In the genomic region with DNA sequence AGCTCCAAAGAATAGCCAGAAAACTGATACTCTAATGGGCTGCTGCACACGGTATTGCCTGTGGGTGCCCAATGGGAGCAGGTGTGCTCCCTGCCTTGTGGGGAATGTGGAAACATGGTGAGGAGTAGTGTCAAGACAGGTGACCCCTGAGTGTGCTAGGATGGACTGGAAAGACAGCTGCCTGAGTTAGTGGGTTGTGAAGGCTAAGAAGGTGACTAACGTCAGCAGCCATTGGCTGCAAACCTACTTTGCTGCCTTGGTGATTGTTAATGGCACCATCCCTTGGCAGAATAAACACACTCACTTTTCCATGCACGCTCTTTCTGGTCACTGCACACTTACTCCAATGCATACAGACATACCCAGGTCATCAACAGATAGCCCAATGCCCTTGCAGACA, we compare ENCODE assay signal across 26 cellular contexts.
"Had no signal": no experiment of that assay in that cellular context is flagged by ENCODE, and none has a peak within 500 bp of the region (broad histone marks: within the 10 kb centered on the region; RNA-seq: fewer than 3 reads in every experiment).

No MANE protein-coding gene starts in this region.

- H3K4me3 ChIP-seq: ascending aorta, coronary artery, dorsolateral prefrontal cortex, pancreas, prostate gland, smooth muscle cell, tibial nerve had no signal

- H3K4me1 ChIP-seq: ascending aorta, foreskin keratinocyte, pancreas, prostate gland, tibial nerve had no signal

- DNase-seq: activated CD4-positive, alpha-beta T cell treated with anti-CD3 and anti-CD28 coated beads for 48 hours; activated CD4-positive, alpha-beta T cell treated with anti-CD3 and anti-CD28 coated beads, Interleukin-2, amount 50 U/mL, for 48 hours; activated CD8-positive, alpha-beta memory T cell treated with anti-CD3 and anti-CD28 coated beads, Interleukin-2, amount 50 U/mL, for 4 hours; activated effector memory CD4-positive, alpha-beta T cell treated with anti-CD3 and anti-CD28 coated beads, Interleukin-2, amount 50 U/mL, for 16 hours; activated naive CD4-positive, alpha-beta T cell treated with anti-CD3 and anti-CD28 coated beads, Interleukin-2, amount 10 ng/mL, durations not matched to agents 7 days and 5 days; activated naive CD8-positive, alpha-beta T cell treated with anti-CD3 and anti-CD28 coated beads, Interleukin-2, amount 10 ng/mL, durations not matched to agents 7 days and 5 days; activated T-cell treated with anti-CD3 and anti-CD28 coated beads, Interleukin-2, amount 50 U/mL, for 1 hour; effector memory CD8-positive, alpha-beta T cell; foreskin keratinocyte; left cardiac atrium; left ventricle myocardium superior; naive thymus-derived CD4-positive, alpha-beta T cell; pancreas; retina; stimulated activated naive CD4-positive, alpha-beta T cell had no signal

- H3K4me1 Mint-ChIP-seq: activated naive CD4-positive, alpha-beta T cell treated with anti-CD3 and anti-CD28 coated beads, Interleukin-2, amount 10 ng/mL, durations not matched to agents 7 days and 5 days; activated naive CD8-positive, alpha-beta T cell treated with anti-CD3 and anti-CD28 coated beads, Interleukin-2, amount 10 ng/mL, durations not matched to agents 7 days and 5 days; mesothelial cell of epicardium; naive thymus-derived CD4-positive, alpha-beta T cell had no signal

- H3K27me3 Mint-ChIP-seq: brain had no signal

- H3K27me3 ChIP-seq: ascending aorta, pancreas, tibial nerve had no signal

- H3K9me3 Mint-ChIP-seq: activated naive CD4-positive, alpha-beta T cell treated with anti-CD3 and anti-CD28 coated beads, Interleukin-2, amount 10 ng/mL, durations not matched to agents 7 days and 5 days; activated naive CD8-positive, alpha-beta T cell treated with anti-CD3 and anti-CD28 coated beads, Interleukin-2, amount 10 ng/mL, durations not matched to agents 7 days and 5 days; activated T-helper 1 cell treated with anti-CD3 and anti-CD28 coated beads, Interleukin-12 subunit alpha, Interleukin-12 subunit beta, Interleukin-2, Interleukin-4 antibody, amounts not matched to agents 30 ng/mL and 10 ng/mL and 1 ng/mL, durations not matched to agents 14 hours and 24 hours and 36 hours; effector memory CD8-positive, alpha-beta T cell; mesothelial cell of epicardium; naive thymus-derived CD4-positive, alpha-beta T cell had no signal

- H3K27ac Mint-ChIP-seq: activated naive CD4-positive, alpha-beta T cell treated with anti-CD3 and anti-CD28 coated beads, Interleukin-2, amount 10 ng/mL, durations not matched to agents 7 days and 5 days; activated naive CD8-positive, alpha-beta T cell treated with anti-CD3 and anti-CD28 coated beads, Interleukin-2, amount 10 ng/mL, durations not matched to agents 7 days and 5 days; activated T-helper 1 cell treated with anti-CD3 and anti-CD28 coated beads, Interleukin-12 subunit alpha, Interleukin-12 subunit beta, Interleukin-2, Interleukin-4 antibody, amounts not matched to agents 30 ng/mL and 10 ng/mL and 1 ng/mL, durations not matched to agents 14 hours and 24 hours and 36 hours; effector memory CD8-positive, alpha-beta T cell; mesothelial cell of epicardium; naive thymus-derived CD4-positive, alpha-beta T cell had no signal

- H3K36me3 ChIP-seq: ascending aorta, pancreas, prostate gland, tibial nerve had no signal

- H3K27ac ChIP-seq: ascending aorta, coronary artery, dorsolateral prefrontal cortex, foreskin keratinocyte, pancreas, prostate gland, tibial nerve, VCaP had no signal

- ATAC-seq: effector memory CD8-positive, alpha-beta T cell; esophagus mucosa; foreskin keratinocyte; left cardiac atrium; left ventricle myocardium superior; naive thymus-derived CD4-positive, alpha-beta T cell; pancreas had no signal

- H3K36me3 Mint-ChIP-seq: activated naive CD4-positive, alpha-beta T cell treated with anti-CD3 and anti-CD28 coated beads, Interleukin-2, amount 10 ng/mL, durations not matched to agents 7 days and 5 days; activated naive CD8-positive, alpha-beta T cell treated with anti-CD3 and anti-CD28 coated beads, Interleukin-2, amount 10 ng/mL, durations not matched to agents 7 days and 5 days; brain; mesothelial cell of epicardium; naive thymus-derived CD4-positive, alpha-beta T cell had no signal

- H3K4me3 Mint-ChIP-seq: activated naive CD4-positive, alpha-beta T cell treated with anti-CD3 and anti-CD28 coated beads, Interleukin-2, amount 10 ng/mL, durations not matched to agents 7 days and 5 days; activated naive CD8-positive, alpha-beta T cell treated with anti-CD3 and anti-CD28 coated beads, Interleukin-2, amount 10 ng/mL, durations not matched to agents 7 days and 5 days; activated T-helper 1 cell treated with anti-CD3 and anti-CD28 coated beads, Interleukin-12 subunit alpha, Interleukin-12 subunit beta, Interleukin-2, Interleukin-4 antibody, amounts not matched to agents 30 ng/mL and 10 ng/mL and 1 ng/mL, durations not matched to agents 14 hours and 24 hours and 36 hours; brain; effector memory CD8-positive, alpha-beta T cell; mesothelial cell of epicardium; naive thymus-derived CD4-positive, alpha-beta T cell had no signal

- H3K9me3 ChIP-seq: ascending aorta, pancreas, prostate gland, tibial nerve had no signal
